Comparison of ENCODE assay signal across 21 cellular contexts in the genomic region with DNA sequence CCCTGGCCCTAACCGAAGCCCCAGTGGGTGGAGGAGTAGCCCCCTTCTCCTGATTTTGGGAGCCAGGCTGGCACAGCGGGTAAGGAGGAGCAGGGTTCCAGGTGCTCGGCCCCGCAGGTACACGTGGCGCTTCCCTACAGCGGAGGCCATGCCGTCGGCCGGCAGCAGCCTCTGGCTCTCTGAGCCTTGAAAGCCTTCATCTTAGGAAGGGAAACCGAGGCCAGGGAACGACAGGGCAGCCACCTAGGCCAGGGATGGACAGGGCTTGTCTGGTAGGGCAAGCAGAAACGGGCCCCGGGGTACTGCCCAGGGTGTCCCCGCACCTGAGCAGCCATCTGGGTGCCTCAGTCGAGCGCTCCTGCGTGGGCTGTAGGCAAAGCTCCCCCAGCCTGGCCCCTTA.
"Had no signal": no experiment of that assay in that cellular context is flagged by ENCODE, and none has a peak within 500 bp of the region (broad histone marks: within the 10 kb centered on the region; RNA-seq: fewer than 3 reads in every experiment).

No MANE protein-coding gene starts in this region.

- H3K4me1 ChIP-seq: pancreas, psoas muscle had no signal

- H3K36me3 ChIP-seq: breast epithelium, neutrophil, suprapubic skin had no signal

- H3K4me3 ChIP-seq: breast epithelium, pancreas, psoas muscle, suprapubic skin, upper lobe of left lung had no signal

- DNase-seq: activated CD4-positive, alpha-beta T cell treated with anti-CD3 and anti-CD28 coated beads for 1 hour; activated CD4-positive, alpha-beta T cell treated with anti-CD3 and anti-CD28 coated beads, Interleukin-2, amount 50 U/mL, for 4 hours; activated CD8-positive, alpha-beta memory T cell treated with anti-CD3 and anti-CD28 coated beads for 24 hours; activated CD8-positive, alpha-beta memory T cell treated with anti-CD3 and anti-CD28 coated beads, Interleukin-2, amount 50 U/mL, for 48 hours; activated effector memory CD4-positive, alpha-beta T cell treated with Interleukin-2 at 50 U/mL for 16 hours; activated naive CD4-positive, alpha-beta T cell treated with anti-CD3 and anti-CD28 coated beads for 36 hours; activated naive CD8-positive, alpha-beta T cell treated with anti-CD3 and anti-CD28 coated beads, Interleukin-2, amount 10 ng/mL, durations not matched to agents 7 days and 5 days; activated T-cell treated with anti-CD3 and anti-CD28 coated beads, Interleukin-2, amount 50 U/mL, for 48 hours; amniotic stem cell; cortex of kidney; left ventricle myocardium superior; psoas muscle; stimulated activated CD4-positive, alpha-beta T cell treated with anti-CD3 and anti-CD28 coated beads, Interleukin-12 subunit alpha, Interleukin-12 subunit beta, amount 100 ng/mL, for 4 hours; stimulated activated CD4-positive, alpha-beta T cell treated with anti-CD3 and anti-CD28 coated beads, Interleukin-4, amount 100 ng/mL, for 4 hours; T-cell had no signal

- H3K9me3 ChIP-seq: breast epithelium, neutrophil, pancreas, psoas muscle, suprapubic skin, upper lobe of left lung had no signal

- ATAC-seq: natural killer cell treated with Interleukin-12 subunit alpha and Interleukin-12 subunit beta and Interleukin-15 and Interleukin-18, amount 100 ng/mL, for 72 hours; T-cell had no signal

- H3K27ac ChIP-seq: neutrophil, pancreas, psoas muscle, suprapubic skin had no signal

- H3K27me3 ChIP-seq: breast epithelium, pancreas, suprapubic skin, upper lobe of left lung had no signal
